ENCODE assay signal across 20 cellular contexts in genomic region chr19:2280633-2281264, GRCh38. TPM values are rescaled to one million over a fixed set of nuclear protein-coding genes. Genes with fewer than 3 reads are reported as not detected.
DNase-seq lines count a peak whose midpoint lies in the region; ATAC-seq, FAIRE-seq and TF ChIP-seq lines count a peak whose summit lies in the region.
"Had no signal": no experiment of that assay in that cellular context is flagged by ENCODE, and none has a peak within 500 bp of the region (broad histone marks: within the 10 kb centered on the region; RNA-seq: fewer than 3 reads in every experiment).

No MANE protein-coding gene starts in this region.

- no peaks in the 10 kb centered on the region for H3K9me1 ChIP-seq in K562 (ENCODE audit: control insufficient read depth, insufficient read depth, low read length)

- H3K4ac ChIP-seq in neuronal stem cell (ENCODE audit: low read length) = no peak overlapping the region

- H3K14ac ChIP-seq in neuronal stem cell (ENCODE audit: low read length) = no peak overlapping the region

- no peak overlapping the region for H2BK15ac ChIP-seq in neuronal stem cell (ENCODE audit: low read length)

- H2AK5ac ChIP-seq in neuronal stem cell (ENCODE audit: low read depth, low read length) = no peak overlapping the region

- no peak overlapping the region for H3K18ac ChIP-seq in neuronal stem cell (ENCODE audit: low read length)

- H3K9me3 ChIP-seq in A549 (no peaks in the 10 kb centered on the region), K562 (replicated peaks; ENCODE audit: control insufficient read depth, insufficient read depth, low read depth, low read length) (no peaks in the 10 kb centered on the region), neuronal stem cell (replicated peaks in 1 of 2; ENCODE audit: control insufficient read depth in 2 of 2, insufficient read depth in 1 of 2, low read depth in 1 of 2, low read length in 2 of 2) (no peaks in the 10 kb centered on the region)
- H3K9me3 ChIP-seq: Peyer's patch had no signal

- intact Hi-C loops in CD14-positive monocyte (cut with micrococcal nuclease) = loop anchor here (1.0 to 10.0 kb wide), 2 partner anchors 9 to 114 kb away; no protein-coding TSS in a partner anchor
- intact Hi-C loops in K562 (cut with micrococcal nuclease) = no loop called here

- DNase-seq in A549 (ENCODE audit: low read depth in 1 of 2, low spot score in 1 of 2) (no peak), CD14-positive monocyte (ENCODE audit: low spot score) (no peak), K562 (ENCODE audit: extremely low read depth in 1 of 4, low spot score in 3 of 4) (no peak), neuronal stem cell (ENCODE audit: low spot score) (no peak), putamen (ENCODE audit: low spot score) (no peak)
- DNase-seq: GF-D8, NCI-H1436 treated with DMSO at 0.1 percent for 48 hours, NCI-H2029, NCI-H2171, NCI-H446, Peyer's patch, Right ventricle myocardium superior, SW 1271 had no signal

- in situ Hi-C loops in K562 (cut with MboI) = loop anchor here (5.0 kb wide), 1 partner anchor 107 kb away; no protein-coding TSS in a partner anchor

- ATAC-seq in A549 = peak; percentile 11 to 15; a peak in 1 of 6 replicates
- ATAC-seq in K562 = no peak
- no peak for ATAC-seq in GM21526 (IDR thresholded peaks at IDR 0.05; ENCODE audit: low FRiP score, unreplicated experiment)
- ATAC-seq in HG03432 (IDR thresholded peaks at IDR 0.05; ENCODE audit: unreplicated experiment) = no peak
- ATAC-seq: GM23338 had no signal

- peaks cover 21 to 36% of the 10 kb centered on the region in 2 donors for H3K36me3 Mint-ChIP-seq in CD14-positive monocyte

- H3K4me1 ChIP-seq in A549 (no peaks in the 10 kb centered on the region), K562 (replicated peaks in 1 of 2; ENCODE audit: control insufficient read depth in 2 of 2, insufficient read depth in 2 of 2, low read length in 2 of 2) (peaks cover 0 to 37% of the 10 kb centered on the region in 2 experiments; a peak in 3 of 5 replicates), neuronal stem cell (ENCODE audit: control insufficient read depth in 2 of 2, insufficient read depth in 1 of 2, low read depth in 1 of 2, low read length in 2 of 2) (peaks cover 3 to 8% of the 10 kb centered on the region in 2 donors)

- 82% methylated on average over 10 of the region's 26 CpGs for WGBS in A549 (ENCODE audit: missing lambda C conversion rate)
- WGBS in K562 (ENCODE audit: insufficient coverage, low coverage, missing lambda C conversion rate) = 71% methylated on average over 16 of the region's 26 CpGs
- no CpG with 5 or more reads among the region's 26 CpGs for WGBS in neuronal stem cell (ENCODE audit: extremely low coverage in 2 of 2, insufficient read length in 2 of 2, insufficient replicate concordance in 1 of 2), 2 donors

- no peak for TF ChIP-seq RAD21 in A549 (conservative IDR thresholded peaks at IDR 0.05 in 1 of 2, IDR thresholded peaks at IDR 0.05 in 1 of 2)
- no peak for TF ChIP-seq RAD21 in K562 (CRISPR knock-in tag; conservative IDR thresholded peaks at IDR 0.05 in 1 of 2, IDR thresholded peaks at IDR 0.05 in 1 of 2)

- H3K4me3 ChIP-seq in A549 (no peak overlapping the region), K562 (no peak overlapping the region), neuronal stem cell (ENCODE audit: low read length in 2 of 2) (no peak overlapping the region)

- peak overlapping the region; percentile 55 for H3K23ac ChIP-seq in neuronal stem cell (ENCODE audit: low read depth, low read length, poor library complexity)

- POLR2A ChIA-PET in A549 (lab: Yijun Ruan, JAX) (no interaction called here), K562 (lab: Yijun Ruan, JAX) (interaction anchor here (0.6 to 1.4 kb wide), 4 partner anchors 8 to 314 kb away, joined by 3 to 8 read pairs (median 3); no protein-coding TSS in a partner anchor)

- H2AFZ ChIP-seq in K562 (ENCODE audit: low read depth, low read length) (no peak overlapping the region), neuronal stem cell (ENCODE audit: low read length) (no peak overlapping the region)
- H2AFZ ChIP-seq: GM23338 had no signal

- no peak overlapping the region for H2BK12ac ChIP-seq in neuronal stem cell (ENCODE audit: low read length)

- no peak overlapping the region for H4K91ac ChIP-seq in neuronal stem cell (ENCODE audit: low read depth, low read length, poor library complexity)

- H2BK5ac ChIP-seq in neuronal stem cell (ENCODE audit: low read length) = no peak overlapping the region

- H3K4me2 ChIP-seq in A549 = no peak overlapping the region
- no peak overlapping the region for H3K4me2 ChIP-seq in K562 (ENCODE audit: insufficient read depth, low read length)
- no peak overlapping the region for H3K4me2 ChIP-seq in neuronal stem cell (ENCODE audit: insufficient read depth, low read length, poor library complexity, severe bottlenecking)
- H3K4me2 ChIP-seq: GM23338 had no signal

- no peak overlapping the region for H3K27ac ChIP-seq in A549
- no peak overlapping the region for H3K27ac ChIP-seq in K562 (ENCODE audit: extremely low read depth, low read depth, low read length)
- no peak overlapping the region for H3K27ac ChIP-seq in neuronal stem cell (replicated peaks; ENCODE audit: low read length)
- H3K27ac ChIP-seq: C4-2B had no signal

- no peak for TF ChIP-seq EP300 in A549 (IDR thresholded peaks at IDR 0.05)
- TF ChIP-seq EP300 in K562 (IDR thresholded peaks at IDR 0.05; ENCODE audit: low read length) = no peak

- H3K27me3 ChIP-seq in K562 (ENCODE audit: control insufficient read depth in 2 of 2, insufficient read depth in 2 of 2, low read length in 2 of 2) (no peaks in the 10 kb centered on the region), neuronal stem cell (ENCODE audit: control insufficient read depth in 3 of 3, insufficient read depth in 3 of 3, low read depth in 1 of 3, low read length in 3 of 3) (peaks cover 0 to 18% (median 0%) of the 10 kb centered on the region in 3 experiments)
- H3K27me3 ChIP-seq: Peyer's patch had no signal

- H3K9me3 Mint-ChIP-seq in CD14-positive monocyte = peaks cover 0 to 2% (median 0%) of the 10 kb centered on the region in 7 donors
- H3K9me3 Mint-ChIP-seq: GM23338 had no signal

- no peak overlapping the region for H2BK120ac ChIP-seq in neuronal stem cell (ENCODE audit: low read depth, low read length)

- H3K27me3 Mint-ChIP-seq in CD14-positive monocyte (ENCODE audit: low read depth in 3 of 3) = peaks cover 2 to 4% (median 3%) of the 10 kb centered on the region in 3 donors

- TF ChIP-seq CTCF in A549 (IDR thresholded peaks at IDR 0.05) (no peak), CD14-positive monocyte (IDR thresholded peaks at IDR 0.05) (no peak), K562 (IDR thresholded peaks at IDR 0.05 in 2 of 3, conservative IDR thresholded peaks at IDR 0.05 in 1 of 3; ENCODE audit: insufficient read depth in 2 of 3, low read depth in 1 of 3, low read length in 3 of 3) (no peak)

- CTCF ChIA-PET in A549 (lab: Yijun Ruan, JAX) = no interaction called here
- CTCF ChIA-PET in K562 (lab: Yijun Ruan, JAX; ENCODE audit: low intra/inter-chr PET ratio) = no interaction called here

- H3K79me2 ChIP-seq in K562 (ENCODE audit: control insufficient read depth, insufficient read depth, low read length) = no peaks in the 10 kb centered on the region

- peaks cover 3% of the 10 kb centered on the region for H3K79me1 ChIP-seq in neuronal stem cell (ENCODE audit: low read depth, low read length)

- H3K9ac ChIP-seq in K562 (ENCODE audit: insufficient read depth in 1 of 2, low read depth in 2 of 2, low read length in 2 of 2) (no peak overlapping the region; a peak in 2 of 4 replicates), neuronal stem cell (ENCODE audit: low read depth, low read length, poor library complexity) (no peak overlapping the region)

- peaks cover 44% of the 10 kb centered on the region for H3K4me1 Mint-ChIP-seq in CD14-positive monocyte

- no peak for FAIRE-seq in A549 (lab: Jason Lieb, UNC)
- no peak for FAIRE-seq in K562 (lab: Jason Lieb, UNC)

- TF ChIP-seq POLR2A in A549 (IDR thresholded peaks at IDR 0.05; ENCODE audit: low read length) (no peak), K562 (conservative IDR thresholded peaks at IDR 0.05) (no peak)

- peak overlapping the region in 1 of 7 donors; percentile 50 for H3K27ac Mint-ChIP-seq in CD14-positive monocyte
- H3K27ac Mint-ChIP-seq: GM23338 had no signal

- BruUV-seq in K562 (replicated peaks; lab: Mats Ljungman, UMichigan) = no TSS peak

- no peaks in the 10 kb centered on the region for H4K20me1 ChIP-seq in K562 (replicated peaks; ENCODE audit: control insufficient read depth, insufficient read depth, low read length)

- H4K8ac ChIP-seq in neuronal stem cell (ENCODE audit: low read depth, low read length) = no peak overlapping the region

- H3K4me3 Mint-ChIP-seq in CD14-positive monocyte = peak overlapping the region; percentile 27 to 81

- H3K36me3 ChIP-seq in K562 (ENCODE audit: control insufficient read depth, insufficient read depth, low read length) (no peaks in the 10 kb centered on the region), neuronal stem cell (replicated peaks in 1 of 2; ENCODE audit: control insufficient read depth in 2 of 2, insufficient read depth in 2 of 2, low read length in 2 of 2) (no peaks in the 10 kb centered on the region)
- H3K36me3 ChIP-seq: Peyer's patch had no signal

RNA-seq across cellular contexts. Expression of gene PEAK3, which starts 1.2 kb away (rescaled TPM):
- polyA plus RNA-seq in A549 (2011; rRNA removed) = not detected in 2 replicates
- not detected in 2 replicates for polyA plus RNA-seq in A549 (2012; cell fraction: cytosol; rRNA removed)
- not detected in 2 replicates for polyA plus RNA-seq in A549 (2012; cell fraction: nucleus; rRNA removed)
- polyA plus RNA-seq in A549 (2017; fragmentation: RNase III; extraction: RNeasy Plus Mini Kit Qiagen cat#74134 plus additional on column Dnase treatment) = not detected in 3 replicates
- not detected in 2 replicates for polyA minus RNA-seq in A549 (2011; rRNA and poly(A)+ RNA removed)
- 1 to 10 TPM; 2.9 to 6.3 TPM for polyA plus RNA-seq in CD14-positive monocyte
- 0.49 TPM in 1 of 2 replicates, not detected in the other for total RNA-seq in K562 (2011; cell fraction: chromatin; rRNA removed; ENCODE audit: low replicate concordance)
- 0.17 TPM in 1 of 2 replicates, not detected in the other for total RNA-seq in K562 (2011; cell fraction: nucleolus; rRNA removed)
- total RNA-seq in K562 (2011; cell fraction: nucleoplasm; rRNA removed) = not detected in 2 replicates
- total RNA-seq in K562 (2014; rRNA removed) = 0.16 TPM in 1 of 2 replicates, not detected in the other
- total RNA-seq in K562 (2014; rRNA removed; fragmentation: Illumina TruSeq; extraction: Trizol) = not detected in 2 replicates
- not detected in 2 replicates for total RNA-seq in K562 (2015; rRNA removed; fragmentation: Illumina TruSeq; extraction: Trizol)
- 0.13 and 0.40 TPM in 2 replicates for total RNA-seq in K562 (2021)
- 0.03 TPM in 1 of 2 replicates, not detected in the other for polyA plus RNA-seq in K562 (2011; rRNA removed)
- polyA plus RNA-seq in K562 (2011; cell fraction: cytosol; rRNA removed) = not detected in 2 replicates
- polyA plus RNA-seq in K562 (2011; cell fraction: nucleus; rRNA removed) = 0.10 TPM in 1 of 2 replicates, not detected in the other
- polyA plus RNA-seq in K562 (2012) = 0.27 and 0.66 TPM in 2 replicates
- polyA plus RNA-seq in K562 (2014; fragmentation: Illumina TruSeq; extraction: Trizol) = 0.06 TPM in 1 of 2 replicates, not detected in the other
- not detected for polyA plus RNA-seq in K562 (2014; fragmentation: Nextera tagmentation; extraction: Ambion mirVana)
- polyA plus RNA-seq in K562 (2014; rRNA removed) = 0.07 TPM in 1 of 2 replicates, not detected in the other
- polyA minus RNA-seq in K562 (2011; rRNA and poly(A)+ RNA removed) = not detected in 2 replicates
- not detected in 2 replicates for polyA minus RNA-seq in K562 (2011; cell fraction: cytosol; rRNA and poly(A)+ RNA removed)
- 0.11 and 0.13 TPM in 2 replicates for polyA minus RNA-seq in K562 (2011; cell fraction: nucleus; rRNA and poly(A)+ RNA removed)
- polyA plus RNA-seq in neuronal stem cell (2013, experiment 1 of 2) = not detected
- polyA plus RNA-seq in neuronal stem cell (2013, experiment 2 of 2) = not detected
- total RNA-seq: A673, Daoy, GM23338, MCF 10A had no signal
- polyA plus RNA-seq: GM23338 had no signal

RNA-seq across cellular contexts. Expression of gene JSRP1, which starts 24.5 kb away (rescaled TPM):
- polyA plus RNA-seq in A549 (2011; rRNA removed) = not detected in 2 replicates
- not detected in 2 replicates for polyA plus RNA-seq in A549 (2012; cell fraction: cytosol; rRNA removed)
- 0.22 TPM in 1 of 2 replicates, not detected in the other for polyA plus RNA-seq in A549 (2012; cell fraction: nucleus; rRNA removed)
- polyA plus RNA-seq in A549 (2017; fragmentation: RNase III; extraction: RNeasy Plus Mini Kit Qiagen cat#74134 plus additional on column Dnase treatment) = 0.16 to 0.41 TPM (median 0.32 TPM) in 3 replicates
- not detected in 2 replicates for polyA minus RNA-seq in A549 (2011; rRNA and poly(A)+ RNA removed)
- polyA plus RNA-seq in CD14-positive monocyte = under 1 TPM; 0.38 to 0.50 TPM
- total RNA-seq in K562 (2011; cell fraction: chromatin; rRNA removed; ENCODE audit: low replicate concordance) = 1.7 TPM in 1 of 2 replicates, not detected in the other
- 0.92 TPM in 1 of 2 replicates, not detected in the other for total RNA-seq in K562 (2011; cell fraction: nucleolus; rRNA removed)
- total RNA-seq in K562 (2011; cell fraction: nucleoplasm; rRNA removed) = 2.7 TPM in 1 of 2 replicates, not detected in the other
- 0.29 TPM in 1 of 2 replicates, not detected in the other for total RNA-seq in K562 (2014; rRNA removed)
- 0.40 and 0.45 TPM in 2 replicates for total RNA-seq in K562 (2014; rRNA removed; fragmentation: Illumina TruSeq; extraction: Trizol)
- 0.51 and 0.57 TPM in 2 replicates for total RNA-seq in K562 (2015; rRNA removed; fragmentation: Illumina TruSeq; extraction: Trizol)
- total RNA-seq in K562 (2021) = 0.58 and 0.78 TPM in 2 replicates
- polyA plus RNA-seq in K562 (2011; rRNA removed) = not detected in 2 replicates
- 0.09 TPM in 1 of 2 replicates, not detected in the other for polyA plus RNA-seq in K562 (2011; cell fraction: cytosol; rRNA removed)
- 0.58 TPM in 1 of 2 replicates, not detected in the other for polyA plus RNA-seq in K562 (2011; cell fraction: nucleus; rRNA removed)
- polyA plus RNA-seq in K562 (2012) = 2.3 and 2.7 TPM in 2 replicates
- not detected in 2 replicates for polyA plus RNA-seq in K562 (2014; fragmentation: Illumina TruSeq; extraction: Trizol)
- under 1 TPM in 1 of 2 experiments, not detected in 1; 0.08 TPM for polyA plus RNA-seq in K562 (2014; fragmentation: Nextera tagmentation; extraction: Ambion mirVana)
- polyA plus RNA-seq in K562 (2014; rRNA removed) = 1.2 and 2.1 TPM in 2 replicates
- 0.63 TPM in 1 of 2 replicates, not detected in the other for polyA minus RNA-seq in K562 (2011; rRNA and poly(A)+ RNA removed)
- not detected in 2 replicates for polyA minus RNA-seq in K562 (2011; cell fraction: cytosol; rRNA and poly(A)+ RNA removed)
- 1.00 TPM in 1 of 2 replicates, not detected in the other for polyA minus RNA-seq in K562 (2011; cell fraction: nucleus; rRNA and poly(A)+ RNA removed)
- 0.22 TPM for polyA plus RNA-seq in neuronal stem cell (2013, experiment 1 of 2)
- polyA plus RNA-seq in neuronal stem cell (2013, experiment 2 of 2) = 0.15 TPM
- total RNA-seq: Peyer's patch had no signal

RNA-seq across cellular contexts. Expression of gene LINGO3, which starts 27.2 kb away (rescaled TPM):
- polyA plus RNA-seq in A549 (2011; rRNA removed) (not detected in 2 replicates), A549 (2017; fragmentation: RNase III; extraction: RNeasy Plus Mini Kit Qiagen cat#74134 plus additional on column Dnase treatment) (not detected in 3 replicates), CD14-positive monocyte (1 to 10 TPM; 2.2 to 2.8 TPM), K562 (2011; rRNA removed) (0.03 and 0.07 TPM in 2 replicates), K562 (2014; fragmentation: Illumina TruSeq; extraction: Trizol) (not detected in 2 replicates), K562 (2014; fragmentation: Nextera tagmentation; extraction: Ambion mirVana) (under 1 TPM in 1 of 2 experiments, not detected in 1; 0.03 TPM), K562 (2014; rRNA removed) (not detected in 2 replicates)
- not detected in 2 replicates for polyA plus RNA-seq in A549 (2012; cell fraction: cytosol; rRNA removed)
- polyA plus RNA-seq in A549 (2012; cell fraction: nucleus; rRNA removed) = not detected in 2 replicates
- polyA minus RNA-seq in A549 (2011; rRNA and poly(A)+ RNA removed) = not detected in 2 replicates
- not detected in 2 replicates for total RNA-seq in K562 (2011; cell fraction: chromatin; rRNA removed; ENCODE audit: low replicate concordance)
- total RNA-seq in K562 (2011; cell fraction: nucleolus; rRNA removed) = not detected in 2 replicates
- not detected in 2 replicates for total RNA-seq in K562 (2011; cell fraction: nucleoplasm; rRNA removed)
- total RNA-seq in K562 (2014; rRNA removed) (0.05 TPM in 1 of 2 replicates, not detected in the other), K562 (2014; rRNA removed; fragmentation: Illumina TruSeq; extraction: Trizol) (not detected in 2 replicates), K562 (2015; rRNA removed; fragmentation: Illumina TruSeq; extraction: Trizol) (not detected in 2 replicates), K562 (2021) (not detected in 2 replicates)
- 0.06 and 0.07 TPM in 2 replicates for polyA plus RNA-seq in K562 (2011; cell fraction: cytosol; rRNA removed)
- polyA plus RNA-seq in K562 (2011; cell fraction: nucleus; rRNA removed) = not detected in 2 replicates
- 0.47 and 1.6 TPM in 2 replicates for polyA plus RNA-seq in K562 (2012)
- not detected in 2 replicates for polyA minus RNA-seq in K562 (2011; rRNA and poly(A)+ RNA removed)
- not detected in 2 replicates for polyA minus RNA-seq in K562 (2011; cell fraction: cytosol; rRNA and poly(A)+ RNA removed)
- not detected in 2 replicates for polyA minus RNA-seq in K562 (2011; cell fraction: nucleus; rRNA and poly(A)+ RNA removed)
- 0.99 TPM for polyA plus RNA-seq in neuronal stem cell (2013, experiment 1 of 2)
- polyA plus RNA-seq in neuronal stem cell (2013, experiment 2 of 2) = 1.1 TPM
- total RNA-seq: A673, MCF 10A, Right ventricle myocardium superior had no signal

RNA-seq across cellular contexts. Expression of gene AMH, which starts 31.6 kb away (rescaled TPM):
- polyA plus RNA-seq in A549 (2011; rRNA removed) (2.8 and 3.0 TPM in 2 replicates), A549 (2017; fragmentation: RNase III; extraction: RNeasy Plus Mini Kit Qiagen cat#74134 plus additional on column Dnase treatment) (12.0 to 13.2 TPM (median 12.7 TPM) in 3 replicates), CD14-positive monocyte (not detected), K562 (2011; rRNA removed) (1.7 and 3.6 TPM in 2 replicates), K562 (2014; fragmentation: Illumina TruSeq; extraction: Trizol) (1.5 and 4.0 TPM in 2 replicates), K562 (2014; fragmentation: Nextera tagmentation; extraction: Ambion mirVana) (not detected), K562 (2014; rRNA removed) (19.2 and 23.6 TPM in 2 replicates)
- 13.4 and 19.5 TPM in 2 replicates for polyA plus RNA-seq in A549 (2012; cell fraction: cytosol; rRNA removed)
- 242 and 443 TPM in 2 replicates for polyA plus RNA-seq in A549 (2012; cell fraction: nucleus; rRNA removed)
- 0.45 and 0.63 TPM in 2 replicates for polyA minus RNA-seq in A549 (2011; rRNA and poly(A)+ RNA removed)
- total RNA-seq in K562 (2011; cell fraction: chromatin; rRNA removed; ENCODE audit: low replicate concordance) = 14.5 and 62.7 TPM in 2 replicates
- 48.8 and 60.2 TPM in 2 replicates for total RNA-seq in K562 (2011; cell fraction: nucleolus; rRNA removed)
- total RNA-seq in K562 (2011; cell fraction: nucleoplasm; rRNA removed) = 25.7 and 35.6 TPM in 2 replicates
- total RNA-seq in K562 (2014; rRNA removed) (9.4 and 10.7 TPM in 2 replicates), K562 (2014; rRNA removed; fragmentation: Illumina TruSeq; extraction: Trizol) (0.13 and 0.29 TPM in 2 replicates), K562 (2015; rRNA removed; fragmentation: Illumina TruSeq; extraction: Trizol) (2.6 and 3.5 TPM in 2 replicates), K562 (2021) (22.2 and 27.4 TPM in 2 replicates)
- 2.2 and 9.1 TPM in 2 replicates for polyA plus RNA-seq in K562 (2011; cell fraction: cytosol; rRNA removed)
- polyA plus RNA-seq in K562 (2011; cell fraction: nucleus; rRNA removed) = 52.0 and 130 TPM in 2 replicates
- polyA plus RNA-seq in K562 (2012) = 14.9 and 33.7 TPM in 2 replicates
- 0.09 and 0.18 TPM in 2 replicates for polyA minus RNA-seq in K562 (2011; rRNA and poly(A)+ RNA removed)
- 2.0 and 3.7 TPM in 2 replicates for polyA minus RNA-seq in K562 (2011; cell fraction: cytosol; rRNA and poly(A)+ RNA removed)
- polyA minus RNA-seq in K562 (2011; cell fraction: nucleus; rRNA and poly(A)+ RNA removed) = 5.4 and 8.2 TPM in 2 replicates
- 10.1 TPM for polyA plus RNA-seq in neuronal stem cell (2013, experiment 1 of 2)
- 9.2 TPM for polyA plus RNA-seq in neuronal stem cell (2013, experiment 2 of 2)

RNA-seq across cellular contexts. Expression of gene SF3A2, which starts 44.1 kb away (rescaled TPM):
- polyA plus RNA-seq in A549 (2011; rRNA removed) = 11.9 and 13.5 TPM in 2 replicates
- polyA plus RNA-seq in A549 (2012; cell fraction: cytosol; rRNA removed) = 36.3 and 39.7 TPM in 2 replicates
- polyA plus RNA-seq in A549 (2012; cell fraction: nucleus; rRNA removed) = 125 and 200 TPM in 2 replicates
- 62.7 to 73.4 TPM (median 68.2 TPM) in 3 replicates for polyA plus RNA-seq in A549 (2017; fragmentation: RNase III; extraction: RNeasy Plus Mini Kit Qiagen cat#74134 plus additional on column Dnase treatment)
- polyA minus RNA-seq in A549 (2011; rRNA and poly(A)+ RNA removed) = 9.3 and 20.9 TPM in 2 replicates
- polyA plus RNA-seq in CD14-positive monocyte = 10 to 100 TPM in 1 of 2 donors, 1 to 10 TPM in 1; 8.0 to 11.6 TPM
- total RNA-seq in K562 (2011; cell fraction: chromatin; rRNA removed; ENCODE audit: low replicate concordance) = 112 and 366 TPM in 2 replicates
- total RNA-seq in K562 (2011; cell fraction: nucleolus; rRNA removed) = 303 and 373 TPM in 2 replicates
- 182 TPM in 2 replicates for total RNA-seq in K562 (2011; cell fraction: nucleoplasm; rRNA removed)
- total RNA-seq in K562 (2014; rRNA removed) = 50.3 and 111 TPM in 2 replicates
- total RNA-seq in K562 (2014; rRNA removed; fragmentation: Illumina TruSeq; extraction: Trizol) = 4.5 and 5.8 TPM in 2 replicates
- total RNA-seq in K562 (2015; rRNA removed; fragmentation: Illumina TruSeq; extraction: Trizol) = 22.8 and 30.6 TPM in 2 replicates
- 181 and 194 TPM in 2 replicates for total RNA-seq in K562 (2021)
- polyA plus RNA-seq in K562 (2011; rRNA removed) = 7.9 and 21.0 TPM in 2 replicates
- 11.3 and 12.6 TPM in 2 replicates for polyA plus RNA-seq in K562 (2011; cell fraction: cytosol; rRNA removed)
- polyA plus RNA-seq in K562 (2011; cell fraction: nucleus; rRNA removed) = 164 and 237 TPM in 2 replicates
- polyA plus RNA-seq in K562 (2012) = 142 and 173 TPM in 2 replicates
- polyA plus RNA-seq in K562 (2014; fragmentation: Illumina TruSeq; extraction: Trizol) = 44.6 and 119 TPM in 2 replicates
- polyA plus RNA-seq in K562 (2014; fragmentation: Nextera tagmentation; extraction: Ambion mirVana) = under 1 TPM; 0.17 to 0.35 TPM
- polyA plus RNA-seq in K562 (2014; rRNA removed) = 45.9 and 46.7 TPM in 2 replicates
- polyA minus RNA-seq in K562 (2011; rRNA and poly(A)+ RNA removed) = 8.5 and 10.2 TPM in 2 replicates
- polyA minus RNA-seq in K562 (2011; cell fraction: cytosol; rRNA and poly(A)+ RNA removed) = 49.6 and 76.1 TPM in 2 replicates
- 127 and 137 TPM in 2 replicates for polyA minus RNA-seq in K562 (2011; cell fraction: nucleus; rRNA and poly(A)+ RNA removed)
- 117 TPM for polyA plus RNA-seq in neuronal stem cell (2013, experiment 1 of 2)
- polyA plus RNA-seq in neuronal stem cell (2013, experiment 2 of 2) = 115 TPM

Comparison
In these comparisons a context has a peak if more than half of its experiments do, and no peak if none do; other contexts are left out.
1. ATAC-seq: peak in A549 (2 of 2); none in K562 (single experiment), GM21526 (single experiment) and HG03432 (single experiment).
2. Of the 35 proteins assayed by ChIP-seq in both K562 and A549: peak only in K562: ZFP36; only in A549: none; in both: none; in neither: 34.